ENCODE assay signal across 18 cellular contexts in the genomic region with DNA sequence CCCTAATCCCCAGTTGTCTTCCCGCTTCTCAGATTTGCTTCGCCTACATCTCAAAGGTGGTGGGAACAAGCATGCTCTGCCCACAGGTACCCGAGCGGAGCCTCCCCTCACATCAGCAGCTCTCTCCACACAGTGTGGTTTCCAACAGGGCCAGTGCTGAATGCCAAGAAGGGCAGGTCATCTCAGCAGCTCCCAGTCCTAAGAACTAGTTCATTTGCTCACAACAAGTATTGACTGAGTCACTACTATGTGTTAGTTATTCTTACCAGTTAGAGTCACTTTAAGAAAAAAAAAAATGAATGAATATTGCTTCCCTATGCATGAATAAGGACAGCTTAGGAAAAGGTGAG.
DNase-seq lines count a peak whose midpoint lies in the region; ATAC-seq and TF ChIP-seq lines count a peak whose summit lies in the region.
"Had no signal": no experiment of that assay in that cellular context is flagged by ENCODE, and none has a peak within 500 bp of the region (broad histone marks: within the 10 kb centered on the region; RNA-seq: fewer than 3 reads in every experiment).

No MANE protein-coding gene starts in this region.

- H4K20me1 ChIP-seq in PC-3 (ENCODE audit: low read length) (no peaks in the 10 kb centered on the region), fibroblast of lung (ENCODE audit: control insufficient read depth, extremely low read depth, insufficient read depth, low read length) (no peaks in the 10 kb centered on the region), H9 (ENCODE audit: control insufficient read depth, insufficient read depth, insufficient read length) (no peaks in the 10 kb centered on the region)

- H2BK15ac ChIP-seq in H9 (ENCODE audit: low read depth, low read length) = no peak overlapping the region

- H3K4ac ChIP-seq in H9 (ENCODE audit: low read depth, low read length) = no peak overlapping the region

- no peak overlapping the region for H3K56ac ChIP-seq in H9 (ENCODE audit: insufficient read length, low read depth, low read length)

- peaks cover 47% of the 10 kb centered on the region for H3K27me3 Mint-ChIP-seq in H9 (ENCODE audit: low read depth)

- no peaks in the 10 kb centered on the region for H3K27me3 ChIP-seq in PC-3 (ENCODE audit: low read length)
- H3K27me3 ChIP-seq in fibroblast of lung (ENCODE audit: control insufficient read depth, insufficient read depth, low read length) = peaks cover under 1% of the 10 kb centered on the region
- no peaks in the 10 kb centered on the region for H3K27me3 ChIP-seq in H9 (ENCODE audit: insufficient read depth, low read length)
- H3K27me3 ChIP-seq in upper lobe of left lung = no peaks in the 10 kb centered on the region
- H3K27me3 ChIP-seq: body of pancreas, right atrium auricular region had no signal

- no peak overlapping the region for H3T11ph ChIP-seq in H9 (ENCODE audit: low read length)

- CTCF ChIA-PET in PC-3 (lab: Charles Lee) = no interaction called here

- no peak overlapping the region for H2AK5ac ChIP-seq in H9 (ENCODE audit: insufficient read length, low read length)

- H4K8ac ChIP-seq in H9 (replicated peaks; ENCODE audit: insufficient read length, low read depth, low read length) = no peak overlapping the region

- H2BK12ac ChIP-seq in H9 (ENCODE audit: insufficient read length, low read depth, low read length) = no peak overlapping the region

- WGBS in H9 (ENCODE audit: extremely low coverage, insufficient read length, low lambda C conversion rate) = no CpG with 5 or more reads among the region's 4 CpGs
- WGBS in upper lobe of left lung, 2 donors = 86 to 94% methylated on average over 4 of the region's 4 CpGs

- H3K9ac ChIP-seq in PC-3 (ENCODE audit: low read length) = no peak overlapping the region
- H3K9ac ChIP-seq in fibroblast of lung (ENCODE audit: insufficient read depth, low read length) = no peak overlapping the region
- no peak overlapping the region for H3K9ac ChIP-seq in H9 (ENCODE audit: extremely low read depth, insufficient read length, low read length)

- no peak overlapping the region for H3K23ac ChIP-seq in H9 (ENCODE audit: insufficient read length, low read depth, low read length)

- no peak overlapping the region for H2BK5ac ChIP-seq in H9 (ENCODE audit: insufficient read length, low read length)

- no peaks in the 10 kb centered on the region for H3K9me2 ChIP-seq in PC-3 (replicated peaks; ENCODE audit: low read length)

- H3F3A ChIP-seq in PC-3 (ENCODE audit: low read length, unreplicated experiment) = no peaks in the 10 kb centered on the region

- peaks cover 5 to 14% of the 10 kb centered on the region in 2 experiments for H3K4me1 Mint-ChIP-seq in H9

- no peak overlapping the region for H3K14ac ChIP-seq in H9 (ENCODE audit: insufficient read depth, low read length)

- H3K4me3 ChIP-seq in PC-3 (ENCODE audit: low read length) (no peak overlapping the region), fibroblast of lung (replicated peaks in 1 of 4; ENCODE audit: control extremely low read depth in 1 of 4, insufficient read depth in 1 of 4, low read depth in 3 of 4, low read length in 4 of 4) (no peak overlapping the region), upper lobe of left lung (no peak overlapping the region)
- H3K4me3 ChIP-seq: body of pancreas, right atrium auricular region had no signal

- no peak for ATAC-seq in PC-3
- no peak for ATAC-seq in upper lobe of left lung (ENCODE audit: low FRiP score in 2 of 2)
- ATAC-seq in HG02885 (IDR thresholded peaks at IDR 0.05; ENCODE audit: poor library complexity, unreplicated experiment) = no peak
- ATAC-seq: body of pancreas, Panc1 had no signal

- H3K18ac ChIP-seq in H9 (ENCODE audit: insufficient read length, low read depth, low read length) = no peak overlapping the region

- TF ChIP-seq CTCF in PC-3 (conservative IDR thresholded peaks at IDR 0.05; ENCODE audit: low read depth, low read length) = no peak
- no peak for TF ChIP-seq CTCF in fibroblast of lung (conservative IDR thresholded peaks at IDR 0.05 in 1 of 2, IDR thresholded peaks at IDR 0.05 in 1 of 2; ENCODE audit: low read depth in 1 of 2, low read length in 2 of 2)
- TF ChIP-seq CTCF in H9 (conservative IDR thresholded peaks at IDR 0.05) = no peak
- no peak for TF ChIP-seq CTCF in upper lobe of left lung (IDR thresholded peaks at IDR 0.05)

- H3K23me2 ChIP-seq in H9 (ENCODE audit: insufficient read length, low read depth, low read length, poor library complexity, severe bottlenecking) = no peaks in the 10 kb centered on the region

- no peak overlapping the region for H3K27ac ChIP-seq in PC-3 (ENCODE audit: low read length)
- H3K27ac ChIP-seq in fibroblast of lung (ENCODE audit: insufficient read depth, low read length) = no peak overlapping the region
- no peak overlapping the region for H3K27ac ChIP-seq in H9 (ENCODE audit: insufficient read length, low read depth, low read length)
- no peak overlapping the region for H3K27ac ChIP-seq in upper lobe of left lung
- H3K27ac ChIP-seq: body of pancreas, right atrium auricular region had no signal

- H3K79me2 ChIP-seq in PC-3 (ENCODE audit: low read length) (no peaks in the 10 kb centered on the region), fibroblast of lung (ENCODE audit: control insufficient read depth, insufficient read depth, low read length) (no peaks in the 10 kb centered on the region), H9 (ENCODE audit: insufficient read depth, low read length) (no peaks in the 10 kb centered on the region)

- TF ChIP-seq EP300 in upper lobe of left lung (IDR thresholded peaks at IDR 0.05) = no peak

- H2BK20ac ChIP-seq in H9 (ENCODE audit: low read depth, low read length, poor library complexity, severe bottlenecking) = no peak overlapping the region

- no peaks in the 10 kb centered on the region for H3K36me3 Mint-ChIP-seq in H9 (ENCODE audit: insufficient read depth in 1 of 3, low read depth in 3 of 3)
- H3K36me3 Mint-ChIP-seq: CD14-positive monocyte, WTC11 had no signal

- POLR2A ChIA-PET in PC-3 (lab: Charles Lee; ENCODE audit: unreplicated experiment) = no interaction called here

- BruUV-seq in PC-3 (replicated peaks; lab: Mats Ljungman, UMichigan) = no TSS peak

- no peak for TF ChIP-seq POLR2A in upper lobe of left lung (IDR thresholded peaks at IDR 0.05)

- no peak overlapping the region for H3K4me3 Mint-ChIP-seq in H9
- H3K4me3 Mint-ChIP-seq: CD14-positive monocyte, nephron progenitor cell, WTC11 had no signal

- H3K79me1 ChIP-seq in H9 (ENCODE audit: insufficient read depth, low read depth, low read length, poor library complexity, severe bottlenecking) = no peaks in the 10 kb centered on the region

- H2BK120ac ChIP-seq in H9 (ENCODE audit: low read depth, low read length, poor library complexity, severe bottlenecking) = no peak overlapping the region

- DNase-seq in EH (ENCODE audit: low read depth) = peak; percentile 70
- DNase-seq in PC-3 = peak; percentile 13
- peak; percentile 8 to 72 for DNase-seq in fibroblast of lung (ENCODE audit: low read depth in 2 of 2)
- peak; percentile 34 for DNase-seq in renal cortical epithelial cell (ENCODE audit: low read depth)
- DNase-seq in H9 = no peak
- no peak for DNase-seq in ecto neural progenitor cell (ENCODE audit: low spot score)
- DNase-seq in upper lobe of left lung = no peak
- DNase-seq: activated gamma-delta T cell treated with Interleukin-2 at 50 U/mL for 16 hours; body of pancreas; NCI-H1694; NCI-H524 treated with DMSO at 0.1 percent for 48 hours; nephron progenitor cell; stimulated activated CD4-positive, alpha-beta T cell treated with anti-CD3 and anti-CD28 coated beads, Interleukin-4, amount 100 ng/mL, for 1 hour had no signal

- H3K9me3 ChIP-seq in PC-3 (ENCODE audit: low read length) (no peaks in the 10 kb centered on the region), fibroblast of lung (ENCODE audit: control insufficient read depth, insufficient read depth, low read depth, low read length) (no peaks in the 10 kb centered on the region), H9 (ENCODE audit: control insufficient read depth, low read depth, low read length) (no peaks in the 10 kb centered on the region), upper lobe of left lung (no peaks in the 10 kb centered on the region)
- H3K9me3 ChIP-seq: body of pancreas, right atrium auricular region had no signal

- intact Hi-C loops in PC-3 (cut with micrococcal nuclease) = no loop called here

- no peak overlapping the region for H3K4me2 ChIP-seq in PC-3 (ENCODE audit: low read length)
- H3K4me2 ChIP-seq in fibroblast of lung (ENCODE audit: extremely low read depth, insufficient read depth, low read length) = no peak overlapping the region
- no peak overlapping the region for H3K4me2 ChIP-seq in H9 (ENCODE audit: insufficient read depth, insufficient read length, low read length)

- no peak overlapping the region for H2AFZ ChIP-seq in PC-3 (ENCODE audit: low read length)
- H2AFZ ChIP-seq in fibroblast of lung (ENCODE audit: low read length) = no peak overlapping the region
- no peak overlapping the region for H2AFZ ChIP-seq in H9 (ENCODE audit: low read length)

- H3K27ac Mint-ChIP-seq in H9 = no peak overlapping the region
- H3K27ac Mint-ChIP-seq: nephron progenitor cell, WTC11 had no signal

- H4K5ac ChIP-seq in H9 (ENCODE audit: insufficient read length, low read depth, low read length) = no peak overlapping the region

- no peaks in the 10 kb centered on the region for H3K9me3 Mint-ChIP-seq in H9
- H3K9me3 Mint-ChIP-seq: CD14-positive monocyte, nephron progenitor cell, WTC11 had no signal

- H4K91ac ChIP-seq in H9 (ENCODE audit: insufficient read length, low read depth, low read length) = no peak overlapping the region

- H3K4me1 ChIP-seq in PC-3 (ENCODE audit: insufficient read depth, low read length) (no peaks in the 10 kb centered on the region), fibroblast of lung (ENCODE audit: control insufficient read depth, extremely low read depth, insufficient read depth, low read length) (no peaks in the 10 kb centered on the region), H9 (ENCODE audit: insufficient read depth, low read length) (no peaks in the 10 kb centered on the region), upper lobe of left lung (no peaks in the 10 kb centered on the region)
- H3K4me1 ChIP-seq: right atrium auricular region had no signal

- H3K36me3 ChIP-seq in PC-3 (ENCODE audit: low read depth, low read length) (no peaks in the 10 kb centered on the region), fibroblast of lung (ENCODE audit: control insufficient read depth, insufficient read depth, low read length) (no peaks in the 10 kb centered on the region), upper lobe of left lung (no peaks in the 10 kb centered on the region)
- H3K36me3 ChIP-seq: right atrium auricular region had no signal

Comparison
In these comparisons a context has a peak if more than half of its experiments do, and no peak if none do; other contexts are left out.
1. DNase-seq: peak in EH (single experiment), PC-3 (single experiment), fibroblast of lung (2 of 2) and renal cortical epithelial cell (single experiment); none in H9 (single experiment), ecto neural progenitor cell (single experiment) and upper lobe of left lung (0 of 2).